ENCODE assay signal across 8 cellular contexts in genomic region chr6:50211582-50211981, GRCh38.
"Had no signal": no experiment of that assay in that cellular context is flagged by ENCODE, and none has a peak within 500 bp of the region (broad histone marks: within the 10 kb centered on the region; RNA-seq: fewer than 3 reads in every experiment).

No MANE protein-coding gene starts in this region.

- H3K9ac ChIP-seq: GM23248, KMS-11 had no signal

- H3K27ac ChIP-seq: GM23248, KMS-11 had no signal

- H3K4me2 ChIP-seq: KMS-11 had no signal

- H2AFZ ChIP-seq: GM23248 had no signal

- FAIRE-seq: HTR-8/SVneo had no signal

- H3K4me3 ChIP-seq: GM23248 had no signal

- DNase-seq: GM23248, GOT3, H9, HCEC 1CT, Karpas-422, KBM-7 had no signal
